In genomic region chr1:245880754-245881403, GRCh38 we compare ENCODE assay signal across 16 cellular contexts.
DNase-seq lines count a peak whose midpoint lies in the region; ATAC-seq and TF ChIP-seq lines count a peak whose summit lies in the region.
"Had no signal": no experiment of that assay in that cellular context is flagged by ENCODE, and none has a peak within 500 bp of the region (broad histone marks: within the 10 kb centered on the region; RNA-seq: fewer than 3 reads in every experiment).

No MANE protein-coding gene starts in this region.

- H3K36me3 ChIP-seq in fibroblast of lung (ENCODE audit: control insufficient read depth, insufficient read depth, low read length): no peaks in the 10 kb centered on the region
- H3K36me3 ChIP-seq: suprapubic skin had no signal

- H3K27ac Mint-ChIP-seq in CD14-positive monocyte: no peak overlapping the region
- H3K27ac Mint-ChIP-seq: activated T-helper 1 cell treated with anti-CD3 and anti-CD28 coated beads, Interleukin-12 subunit alpha, Interleukin-12 subunit beta, Interleukin-2, Interleukin-4 antibody, amounts not matched to agents 30 ng/mL and 10 ng/mL and 1 ng/mL, durations not matched to agents 14 hours and 24 hours and 36 hours; progenitor cell of endocrine pancreas had no signal

- H3K9me3 ChIP-seq in fibroblast of lung (ENCODE audit: control insufficient read depth, insufficient read depth, low read depth, low read length) (no peaks in the 10 kb centered on the region), right cardiac atrium (ENCODE audit: control insufficient read depth, low read length) (no peaks in the 10 kb centered on the region)
- H3K9me3 ChIP-seq: mucosa of descending colon, suprapubic skin had no signal

- H3K4me1 Mint-ChIP-seq in CD14-positive monocyte: peaks cover 2% of the 10 kb centered on the region

- ATAC-seq in omental fat pad (ENCODE audit: low FRiP score) (peak; percentile 50), right cardiac atrium (no peak)
- ATAC-seq: mucosa of descending colon had no signal

- H3K4me1 ChIP-seq in fibroblast of lung (ENCODE audit: control insufficient read depth, extremely low read depth, insufficient read depth, low read length) (peaks cover 7% of the 10 kb centered on the region), right cardiac atrium (ENCODE audit: control insufficient read depth, insufficient read depth, low read length) (no peaks in the 10 kb centered on the region)
- H3K4me1 ChIP-seq: suprapubic skin had no signal

- H3K36me3 Mint-ChIP-seq in CD14-positive monocyte: peaks cover 0 to 3% of the 10 kb centered on the region in 2 donors

- no peak overlapping the region for H3K4me3 ChIP-seq in fibroblast of lung (replicated peaks in 1 of 4; ENCODE audit: control extremely low read depth in 1 of 4, insufficient read depth in 1 of 4, low read depth in 3 of 4, low read length in 4 of 4)
- no peak overlapping the region for H3K4me3 ChIP-seq in right cardiac atrium (ENCODE audit: low read length)
- H3K4me3 ChIP-seq: mucosa of descending colon, suprapubic skin had no signal

- H3K27ac ChIP-seq in fibroblast of lung (ENCODE audit: insufficient read depth, low read length): peak overlapping the region; percentile 40
- H3K27ac ChIP-seq in right cardiac atrium (ENCODE audit: low read length): no peak overlapping the region
- H3K27ac ChIP-seq: suprapubic skin had no signal

- DNase-seq in Daoy (ENCODE audit: low read depth) (peak; percentile 42), RPMI7951 (ENCODE audit: low read depth) (peak; percentile 79), fibroblast of lung (ENCODE audit: low read depth in 2 of 2) (peak; percentile 73 to 99), omental fat pad (ENCODE audit: low spot score) (no peak), CD14-positive monocyte (ENCODE audit: low spot score) (no peak), right cardiac atrium (no peak), SHP77 treated with DMSO at 0.1 percent for 48 hours (lab: John Stamatoyannopoulos, UW) (no peak)
- no peak for DNase-seq in activated CD4-positive, CD25-positive, alpha-beta regulatory T cell (lab: John Stamatoyannopoulos, UW)
- DNase-seq: amniotic stem cell, DND-41, mucosa of descending colon, NCI-H187 treated with DMSO at 0.1 percent for 48 hours, NCI-H69 had no signal

- H3K27me3 Mint-ChIP-seq in CD14-positive monocyte (ENCODE audit: low read depth in 3 of 3): peaks cover 0 to 6% (median 0%) of the 10 kb centered on the region in 3 donors
- H3K27me3 Mint-ChIP-seq: progenitor cell of endocrine pancreas had no signal

- H4K20me1 ChIP-seq in fibroblast of lung (ENCODE audit: control insufficient read depth, extremely low read depth, insufficient read depth, low read length): no peaks in the 10 kb centered on the region

- H3K9ac ChIP-seq in fibroblast of lung (ENCODE audit: insufficient read depth, low read length): no peak overlapping the region

- H2AFZ ChIP-seq in fibroblast of lung (ENCODE audit: low read length): no peak overlapping the region

- no peak overlapping the region for H3K4me3 Mint-ChIP-seq in CD14-positive monocyte
- H3K4me3 Mint-ChIP-seq: activated T-helper 1 cell treated with anti-CD3 and anti-CD28 coated beads, Interleukin-12 subunit alpha, Interleukin-12 subunit beta, Interleukin-2, Interleukin-4 antibody, amounts not matched to agents 30 ng/mL and 10 ng/mL and 1 ng/mL, durations not matched to agents 14 hours and 24 hours and 36 hours had no signal

- H3K27me3 ChIP-seq in fibroblast of lung (ENCODE audit: control insufficient read depth, insufficient read depth, low read length) (no peaks in the 10 kb centered on the region), right cardiac atrium (ENCODE audit: control insufficient read depth, insufficient read depth) (no peaks in the 10 kb centered on the region)
- H3K27me3 ChIP-seq: suprapubic skin had no signal

- H3K9me3 Mint-ChIP-seq in CD14-positive monocyte: peaks cover 3 to 11% (median 10%) of the 10 kb centered on the region in 7 donors

- TF ChIP-seq CTCF in fibroblast of lung (conservative IDR thresholded peaks at IDR 0.05 in 1 of 2, IDR thresholded peaks at IDR 0.05 in 1 of 2; ENCODE audit: low read depth in 1 of 2, low read length in 2 of 2) (no peak), omental fat pad (IDR thresholded peaks at IDR 0.05) (no peak), CD14-positive monocyte (IDR thresholded peaks at IDR 0.05) (no peak)

- intact Hi-C loops in CD14-positive monocyte (cut with micrococcal nuclease) (no loop called here), right cardiac atrium (cut with DNase I) (no loop called here)

- no peak overlapping the region for H3K4me2 ChIP-seq in fibroblast of lung (ENCODE audit: extremely low read depth, insufficient read depth, low read length)

- 77% methylated on average over 3 of the region's 3 CpGs for WGBS in right cardiac atrium

- H3K79me2 ChIP-seq in fibroblast of lung (ENCODE audit: control insufficient read depth, insufficient read depth, low read length): no peaks in the 10 kb centered on the region

Comparison
In these comparisons a context has a peak if more than half of its experiments do, and no peak if none do; other contexts are left out.
1. DNase-seq: peak in Daoy (single experiment), RPMI7951 (single experiment) and fibroblast of lung (2 of 2); none in omental fat pad (single experiment), CD14-positive monocyte (single experiment), right cardiac atrium (0 of 3), SHP77 treated with DMSO at 0.1 percent for 48 hours (single experiment) and activated CD4-positive, CD25-positive, alpha-beta regulatory T cell (0 of 4).